22 cellular contexts compared by ENCODE assay signal in the genomic region with DNA sequence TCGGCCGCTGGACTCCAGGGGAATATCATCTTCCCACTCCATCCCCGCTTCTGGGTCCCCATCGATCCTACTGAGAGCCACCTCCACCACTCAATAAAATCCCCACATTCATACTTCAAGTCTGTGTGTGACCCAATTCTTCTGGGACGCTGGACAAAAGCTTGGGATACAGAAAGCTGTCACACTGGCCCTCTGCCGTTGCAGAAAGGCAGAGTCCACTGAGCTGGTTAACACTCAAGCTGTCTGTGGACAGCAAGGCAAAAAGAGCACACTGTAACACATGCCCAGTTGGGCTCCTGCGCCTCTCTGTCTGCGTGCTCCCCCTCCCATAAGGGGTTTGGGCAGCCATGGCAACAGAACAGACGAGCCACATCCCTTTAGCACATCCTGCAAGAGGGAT.
"Had no signal": no experiment of that assay in that cellular context is flagged by ENCODE, and none has a peak within 500 bp of the region (broad histone marks: within the 10 kb centered on the region; RNA-seq: fewer than 3 reads in every experiment).

No MANE protein-coding gene starts in this region.

- H3K27ac Mint-ChIP-seq: activated B cell treated with CpG ODN at 0.5 μM for 24 hours; activated CD4-positive, alpha-beta T cell treated with anti-CD3 and anti-CD28 coated beads for 36 hours; activated naive CD8-positive, alpha-beta T cell; activated T-cell treated with anti-CD3 and anti-CD28 coated beads, Interleukin-2, amount 50 U/mL, for 24 hours; activated T-helper 2 cell treated with anti-CD3 and anti-CD28 coated beads, Interferon-gamma antibody, Interleukin-2, Interleukin-4, amounts not matched to agents 10 μg/mL and 5 μg/mL and 100 μg/mL, durations not matched to agents 14 hours and 24 hours and 36 hours; endodermal cell; memory B cell; stimulated activated naive B cell treated with anti-CD40 and anti-IgM and Interleukin-4, amounts not matched to agents 10 μg/mL and 1 μg/mL and 100 μg/mL, for 72 hours had no signal

- H3K9me3 ChIP-seq: esophagus squamous epithelium, gastrocnemius medialis, sigmoid colon, transverse colon, vagina had no signal

- H3K36me3 ChIP-seq: esophagus squamous epithelium, gastrocnemius medialis, sigmoid colon, transverse colon, vagina had no signal

- H3K4me3 ChIP-seq: coronary artery, esophagus squamous epithelium, gastrocnemius medialis, sigmoid colon, smooth muscle cell, transverse colon, vagina had no signal

- H3K9me3 Mint-ChIP-seq: activated B cell treated with CpG ODN at 0.5 μM for 24 hours; activated T-cell treated with anti-CD3 and anti-CD28 coated beads, Interleukin-2, amount 50 U/mL, for 24 hours; endodermal cell had no signal

- ATAC-seq: activated CD4-positive, alpha-beta T cell treated with anti-CD3 and anti-CD28 coated beads for 36 hours; gastrocnemius medialis; stimulated activated naive B cell treated with anti-CD40 and anti-IgM and Interleukin-4, amounts not matched to agents 10 μg/mL and 1 μg/mL and 100 μg/mL, for 72 hours had no signal

- H3K27me3 Mint-ChIP-seq: activated B cell treated with CpG ODN at 0.5 μM for 24 hours; activated CD4-positive, alpha-beta T cell treated with anti-CD3 and anti-CD28 coated beads for 36 hours; activated T-cell treated with anti-CD3 and anti-CD28 coated beads, Interleukin-2, amount 50 U/mL, for 24 hours; memory B cell; stimulated activated naive B cell treated with anti-CD40 and anti-IgM and Interleukin-4, amounts not matched to agents 10 μg/mL and 1 μg/mL and 100 μg/mL, for 72 hours had no signal

- H3K4me1 Mint-ChIP-seq: activated B cell treated with CpG ODN at 0.5 μM for 24 hours; activated CD4-positive, alpha-beta T cell treated with anti-CD3 and anti-CD28 coated beads for 36 hours; memory B cell; stimulated activated naive B cell treated with anti-CD40 and anti-IgM and Interleukin-4, amounts not matched to agents 10 μg/mL and 1 μg/mL and 100 μg/mL, for 72 hours had no signal

- H3K36me3 Mint-ChIP-seq: activated naive CD8-positive, alpha-beta T cell; memory B cell; stimulated activated naive B cell treated with anti-CD40 and anti-IgM and Interleukin-4, amounts not matched to agents 10 μg/mL and 1 μg/mL and 100 μg/mL, for 72 hours had no signal

- H3K4me2 ChIP-seq: smooth muscle cell had no signal

- H3K27me3 ChIP-seq: esophagus squamous epithelium, gastrocnemius medialis, sigmoid colon, transverse colon, vagina had no signal

- DNase-seq: activated B cell treated with CpG ODN at 0.5 μM for 24 hours; activated CD4-positive, alpha-beta T cell treated with anti-CD3 and anti-CD28 coated beads for 36 hours; activated CD4-positive, alpha-beta T cell treated with anti-CD3 and anti-CD28 coated beads, Interleukin-2, amount 50 U/mL, for 4 hours; activated CD8-positive, alpha-beta memory T cell treated with anti-CD3 and anti-CD28 coated beads for 24 hours; activated CD8-positive, alpha-beta memory T cell treated with anti-CD3 and anti-CD28 coated beads, Interleukin-2, amount 50 U/mL, for 4 hours; activated naive CD4-positive, alpha-beta T cell; activated T-cell treated with anti-CD3 and anti-CD28 coated beads, Interleukin-2, amount 50 U/mL, for 24 hours; cerebellar nuclear complex; endodermal cell; esophagus squamous epithelium; gastrocnemius medialis; hypothalamus; sigmoid colon; stimulated activated CD4-positive, alpha-beta T cell treated with anti-CD3 and anti-CD28 coated beads, Interleukin-15, amount 100 ng/mL, for 24 hours; stimulated activated naive B cell treated with anti-CD40 and anti-IgM and Interleukin-4, amounts not matched to agents 10 μg/mL and 1 μg/mL and 100 μg/mL, for 72 hours; transverse colon had no signal

- H3K4me3 Mint-ChIP-seq: activated B cell treated with CpG ODN at 0.5 μM for 24 hours; activated CD4-positive, alpha-beta T cell treated with anti-CD3 and anti-CD28 coated beads for 36 hours; activated naive CD8-positive, alpha-beta T cell; activated T-cell treated with anti-CD3 and anti-CD28 coated beads, Interleukin-2, amount 50 U/mL, for 24 hours; endodermal cell; memory B cell; stimulated activated naive B cell treated with anti-CD40 and anti-IgM and Interleukin-4, amounts not matched to agents 10 μg/mL and 1 μg/mL and 100 μg/mL, for 72 hours had no signal

- H3K4me1 ChIP-seq: esophagus squamous epithelium, gastrocnemius medialis, sigmoid colon, transverse colon, vagina had no signal

- H3K27ac ChIP-seq: coronary artery, esophagus squamous epithelium, gastrocnemius medialis, sigmoid colon, transverse colon, vagina had no signal
